Comparison of ENCODE assay signal across 8 cellular contexts in the genomic region with DNA sequence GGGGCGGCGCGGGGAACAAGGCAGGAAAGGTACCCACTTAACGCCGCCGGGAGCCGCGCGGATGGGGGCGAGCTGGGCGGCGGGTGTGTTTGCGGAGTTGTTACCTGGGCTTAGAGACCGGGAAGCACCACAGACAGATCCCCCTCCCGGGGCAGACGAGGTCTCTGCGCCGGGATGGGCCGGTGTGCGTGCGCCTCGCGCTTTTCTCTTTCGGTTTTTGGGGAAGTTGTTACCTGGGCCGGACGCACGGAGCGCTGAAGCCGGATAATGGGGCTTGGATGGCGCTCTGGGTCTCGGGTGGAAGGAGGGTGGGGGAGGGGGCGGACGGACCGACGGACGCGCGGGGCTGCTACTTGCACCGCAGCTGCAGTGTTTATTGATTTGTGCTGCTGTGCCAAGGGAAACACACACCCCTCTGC. TPM values are rescaled to one million over a fixed set of nuclear protein-coding genes. Genes with fewer than 3 reads are reported as not detected.
DNase-seq lines count a peak whose midpoint lies in the region; ATAC-seq lines count a peak whose summit lies in the region.

No MANE protein-coding gene starts in this region.

- peak overlapping the region; percentile 79 for H3K9ac ChIP-seq in endocrine pancreas (ENCODE audit: control insufficient read depth, insufficient read depth, low read length)
- peak overlapping the region; percentile 63 to 73 for H3K9ac ChIP-seq in mucosa of rectum (ENCODE audit: low read depth in 1 of 2, low read length in 2 of 2)

- ATAC-seq in CD4-positive, CD25-positive, alpha-beta regulatory T cell (ENCODE audit: low read depth in 2 of 2) = no peak
- peak; percentile 28 for ATAC-seq in GM19467 (IDR thresholded peaks at IDR 0.05; ENCODE audit: unreplicated experiment)
- ATAC-seq in stimulated activated naive CD8-positive, alpha-beta T cell treated with anti-CD3 and anti-CD28 coated beads, Interleukin-15, amount 100 ng/mL, for 72 hours = peak; percentile 22

- H3K27ac Mint-ChIP-seq in CD4-positive, CD25-positive, alpha-beta regulatory T cell = peak overlapping the region; percentile 83 to 92 (median 92)
- peak overlapping the region; percentile 96 to 97 for H3K27ac Mint-ChIP-seq in stimulated activated naive CD8-positive, alpha-beta T cell treated with anti-CD3 and anti-CD28 coated beads, Interleukin-15, amount 100 ng/mL, for 72 hours

- no peaks in the 10 kb centered on the region for H3K9me3 ChIP-seq in CD4-positive, CD25-positive, alpha-beta regulatory T cell (ENCODE audit: control insufficient read depth in 2 of 2, low read length in 2 of 2)
- H3K9me3 ChIP-seq in endocrine pancreas (ENCODE audit: control insufficient read depth, low read length) (no peaks in the 10 kb centered on the region), mucosa of rectum (ENCODE audit: control insufficient read depth in 2 of 2, low read length in 2 of 2) (no peaks in the 10 kb centered on the region)

- H3K36me3 ChIP-seq in CD4-positive, CD25-positive, alpha-beta regulatory T cell (ENCODE audit: control insufficient read depth, insufficient read depth, low read length) = no peaks in the 10 kb centered on the region
- no peaks in the 10 kb centered on the region for H3K36me3 ChIP-seq in endocrine pancreas (ENCODE audit: control insufficient read depth, insufficient read depth, low read length)
- no peaks in the 10 kb centered on the region for H3K36me3 ChIP-seq in mucosa of rectum (ENCODE audit: control insufficient read depth in 2 of 2, insufficient read depth in 2 of 2, low read length in 2 of 2)

- H3K27me3 Mint-ChIP-seq in CD4-positive, CD25-positive, alpha-beta regulatory T cell = peaks cover 4% of the 10 kb centered on the region
- no peaks in the 10 kb centered on the region for H3K27me3 Mint-ChIP-seq in stimulated activated naive CD8-positive, alpha-beta T cell treated with anti-CD3 and anti-CD28 coated beads, Interleukin-15, amount 100 ng/mL, for 72 hours

- no peaks in the 10 kb centered on the region for H3K36me3 Mint-ChIP-seq in CD4-positive, CD25-positive, alpha-beta regulatory T cell

- peak overlapping the region; percentile 87 to 98 (median 94) for H3K4me3 Mint-ChIP-seq in CD4-positive, CD25-positive, alpha-beta regulatory T cell
- H3K4me3 Mint-ChIP-seq in stimulated activated naive CD8-positive, alpha-beta T cell treated with anti-CD3 and anti-CD28 coated beads, Interleukin-15, amount 100 ng/mL, for 72 hours = peak overlapping the region; percentile 96 to 97

- peaks cover 0 to 1% (median 0%) of the 10 kb centered on the region in 7 donors for H3K9me3 Mint-ChIP-seq in CD4-positive, CD25-positive, alpha-beta regulatory T cell
- H3K9me3 Mint-ChIP-seq in stimulated activated naive CD8-positive, alpha-beta T cell treated with anti-CD3 and anti-CD28 coated beads, Interleukin-15, amount 100 ng/mL, for 72 hours = no peaks in the 10 kb centered on the region

- no peaks in the 10 kb centered on the region for H3K27me3 ChIP-seq in CD4-positive, CD25-positive, alpha-beta regulatory T cell (ENCODE audit: control insufficient read depth, insufficient read depth, low read length)
- H3K27me3 ChIP-seq in endocrine pancreas (ENCODE audit: control insufficient read depth, insufficient read depth, low read length) (no peaks in the 10 kb centered on the region), mucosa of rectum (ENCODE audit: control insufficient read depth in 2 of 2, insufficient read depth in 2 of 2, low read length in 2 of 2) (peaks cover 0 to 6% of the 10 kb centered on the region in 2 donors)

- peak overlapping the region; percentile 97 for H3K27ac ChIP-seq in CD4-positive, CD25-positive, alpha-beta regulatory T cell (ENCODE audit: insufficient read depth, low read length, poor library complexity, severe bottlenecking)
- H3K27ac ChIP-seq in mucosa of rectum (ENCODE audit: low read depth in 2 of 2, low read length in 2 of 2) = peak overlapping the region; percentile 43 to 79

- H3K4me1 Mint-ChIP-seq in CD4-positive, CD25-positive, alpha-beta regulatory T cell = peaks cover 30 to 51% (median 45%) of the 10 kb centered on the region in 4 donors
- peaks cover 49% of the 10 kb centered on the region for H3K4me1 Mint-ChIP-seq in stimulated activated naive CD8-positive, alpha-beta T cell treated with anti-CD3 and anti-CD28 coated beads, Interleukin-15, amount 100 ng/mL, for 72 hours

- DNase-seq in CD4-positive, CD25-positive, alpha-beta regulatory T cell = peak; percentile 27 to 77 (median 59)
- DNase-seq in KG1 (lab: John Stamatoyannopoulos, UW) (peak; percentile 25), NCI-H446 (lab: John Stamatoyannopoulos, UW) (no peak)
- DNase-seq in activated CD8-positive, alpha-beta memory T cell treated with anti-CD3 and anti-CD28 coated beads for 48 hours (ENCODE audit: low read depth in 2 of 3, low spot score in 2 of 3) = peak; percentile 12 to 24 (median 14)
- DNase-seq in stimulated activated naive CD8-positive, alpha-beta T cell treated with anti-CD3 and anti-CD28 coated beads, Interleukin-15, amount 100 ng/mL, for 72 hours = peak; percentile 52 to 70

- peak overlapping the region; percentile 94 for H3K4me3 ChIP-seq in CD4-positive, CD25-positive, alpha-beta regulatory T cell (ENCODE audit: low read depth, low read length)
- peak overlapping the region; percentile 93 for H3K4me3 ChIP-seq in endocrine pancreas (ENCODE audit: control insufficient read depth, insufficient read depth, low read length)
- peak overlapping the region; percentile 53 to 86 for H3K4me3 ChIP-seq in mucosa of rectum (ENCODE audit: low read length in 2 of 2)

- H3K4me1 ChIP-seq in CD4-positive, CD25-positive, alpha-beta regulatory T cell (ENCODE audit: control insufficient read depth, insufficient read depth, low read length, poor library complexity, severe bottlenecking) = peaks cover 44% of the 10 kb centered on the region
- H3K4me1 ChIP-seq in endocrine pancreas (ENCODE audit: control insufficient read depth, insufficient read depth, low read length) (peaks cover 16% of the 10 kb centered on the region), mucosa of rectum (ENCODE audit: control insufficient read depth in 2 of 2, insufficient read depth in 2 of 2, low read length in 2 of 2) (peaks cover 5 to 6% of the 10 kb centered on the region in 2 donors)

RNA-seq across cellular contexts. Expression of gene ZEB1, which starts 1.2 kb away (rescaled TPM):
- total RNA-seq in CD4-positive, CD25-positive, alpha-beta regulatory T cell = 150 TPM
- 10 to 100 TPM; 26.2 to 40.2 (median 28.8) TPM for polyA plus RNA-seq in CD4-positive, CD25-positive, alpha-beta regulatory T cell

Comparison
In these comparisons a context has a peak if more than half of its experiments do, and no peak if none do; other contexts are left out.
1. ATAC-seq: peak in GM19467 (single experiment) and stimulated activated naive CD8-positive, alpha-beta T cell treated with anti-CD3 and anti-CD28 coated beads, Interleukin-15, amount 100 ng/mL, for 72 hours (single experiment); none in CD4-positive, CD25-positive, alpha-beta regulatory T cell (0 of 2).
2. DNase-seq: peak in CD4-positive, CD25-positive, alpha-beta regulatory T cell (3 of 3), KG1 (single experiment), activated CD8-positive, alpha-beta memory T cell treated with anti-CD3 and anti-CD28 coated beads for 48 hours (3 of 3) and stimulated activated naive CD8-positive, alpha-beta T cell treated with anti-CD3 and anti-CD28 coated beads, Interleukin-15, amount 100 ng/mL, for 72 hours (2 of 2); none in NCI-H446 (0 of 2).
3. Peak in every context shown above with its lines, with median percentiles within 50 percentile points of each other: H3K4me3 ChIP-seq.